ENCODE assay signal across 8 cellular contexts in the genomic region with DNA sequence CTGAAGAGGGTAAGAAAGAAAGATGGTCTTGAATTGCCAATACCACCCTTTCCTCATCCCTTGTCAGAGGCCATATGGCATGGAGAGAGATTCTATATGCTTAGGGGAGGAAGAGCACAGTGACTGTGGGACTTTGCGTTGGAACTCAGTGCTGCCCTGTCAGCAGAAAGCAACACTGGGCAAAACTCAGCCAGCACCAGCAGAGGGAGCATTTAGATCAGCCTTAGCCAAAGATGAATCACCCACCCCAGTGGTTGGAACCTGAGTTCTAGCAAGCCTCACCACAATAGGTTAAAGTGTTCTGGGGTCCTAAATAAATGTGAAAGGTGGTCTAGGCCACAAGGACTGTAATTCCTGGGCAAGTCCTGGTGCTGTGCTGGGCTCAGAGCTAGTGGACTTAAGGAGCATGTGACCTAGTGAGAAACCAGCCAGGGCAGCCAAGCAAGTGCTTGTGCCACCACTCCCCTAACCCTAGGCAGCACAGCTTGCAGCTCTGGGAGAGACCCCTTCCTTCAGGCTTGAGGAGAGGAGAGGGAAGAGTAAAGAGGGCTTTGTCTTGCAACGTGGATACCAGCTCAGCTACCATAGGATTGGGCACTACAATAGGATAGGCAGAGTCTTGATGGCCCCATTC. TPM values are rescaled to one million over a fixed set of nuclear protein-coding genes. Genes with fewer than 3 reads are reported as not detected.
A peak's percentile ranks its signal among the peaks of the same experiment; 100 is the strongest.
DNase-seq lines count a peak whose midpoint lies in the region; ATAC-seq and TF ChIP-seq lines count a peak whose summit lies in the region.

No MANE protein-coding gene starts in this region.

- no CpG with 5 or more reads among the region's 2 CpGs for WGBS in trophoblast cell (ENCODE audit: extremely low coverage, insufficient coverage, insufficient read length)

- H3K4me3 ChIP-seq in epithelial cell of proximal tubule (ENCODE audit: low read depth, low read length) = no peak overlapping the region
- no peak overlapping the region for H3K4me3 ChIP-seq in trophoblast cell (ENCODE audit: low read depth, low read length)

- H3K4me2 ChIP-seq in trophoblast cell (ENCODE audit: low read length) = no peak overlapping the region

- no peak overlapping the region for H3K14ac ChIP-seq in trophoblast cell (ENCODE audit: low read length)

- H2BK5ac ChIP-seq in trophoblast cell (ENCODE audit: low read depth, low read length, poor library complexity) = no peak overlapping the region

- ATAC-seq in GM19455 (IDR thresholded peaks at IDR 0.05; ENCODE audit: unreplicated experiment) = peak; percentile 83

- no peak overlapping the region for H3K18ac ChIP-seq in trophoblast cell (ENCODE audit: low read length)

- H3K9me3 ChIP-seq in trophoblast cell (ENCODE audit: insufficient read depth, low read depth, low read length) = no peaks in the 10 kb centered on the region

- H2BK120ac ChIP-seq in trophoblast cell (ENCODE audit: insufficient read depth, low read length, poor library complexity) = no peak overlapping the region

- H3K36me3 ChIP-seq in trophoblast cell (ENCODE audit: control insufficient read depth in 1 of 2, insufficient read depth in 2 of 2, low read length in 2 of 2) = no peaks in the 10 kb centered on the region

- peak; percentile 78 for DNase-seq in ELF-1 (ENCODE audit: low read depth, low spot score)
- DNase-seq in HK-2 (ENCODE audit: unreplicated experiment) = peak; percentile 38
- DNase-seq in SW480 (ENCODE audit: low spot score) = peak; percentile 54
- no peak for DNase-seq in epithelial cell of proximal tubule (ENCODE audit: low read depth)
- DNase-seq in trophoblast cell = peak; percentile 33 to 68
- DNase-seq in middle frontal gyrus (ENCODE audit: extremely low spot score, low spot score) = no peak
- no peak for DNase-seq in NCI-H1092 (lab: John Stamatoyannopoulos, UW)

- H3K79me1 ChIP-seq in trophoblast cell (ENCODE audit: low read length) = peaks cover 5% of the 10 kb centered on the region

- H3K27ac ChIP-seq in trophoblast cell (ENCODE audit: low read depth, low read length) = no peak overlapping the region

- H3K23ac ChIP-seq in trophoblast cell (ENCODE audit: low read length) = no peak overlapping the region

- no peaks in the 10 kb centered on the region for H3K27me3 ChIP-seq in trophoblast cell (ENCODE audit: insufficient read depth, low read length)

- H3K9ac ChIP-seq in trophoblast cell (ENCODE audit: low read length) = no peak overlapping the region

- H3K79me2 ChIP-seq in trophoblast cell (ENCODE audit: control insufficient read depth, insufficient read depth, low read length, poor library complexity) = no peaks in the 10 kb centered on the region

- no peak overlapping the region for H2AK5ac ChIP-seq in trophoblast cell (ENCODE audit: low read length)

- no peak overlapping the region for H4K8ac ChIP-seq in trophoblast cell (ENCODE audit: low read depth, low read length)

- H2AFZ ChIP-seq in trophoblast cell (ENCODE audit: insufficient read depth, low read length, poor library complexity) = no peak overlapping the region

- peaks cover 0 to 4% of the 10 kb centered on the region in 2 experiments for H3K4me1 ChIP-seq in trophoblast cell (ENCODE audit: control insufficient read depth in 1 of 2, insufficient read depth in 2 of 2, low read length in 2 of 2)

- no peak overlapping the region for H4K12ac ChIP-seq in trophoblast cell (ENCODE audit: low read depth, low read length)

- TF ChIP-seq CTCF in epithelial cell of proximal tubule (conservative IDR thresholded peaks at IDR 0.05; ENCODE audit: low read depth, low read length) = peak; percentile 87

- peak overlapping the region; percentile 0 for H4K91ac ChIP-seq in trophoblast cell (ENCODE audit: low read depth, low read length)

- no peak overlapping the region for H3K4ac ChIP-seq in trophoblast cell (ENCODE audit: low read depth, low read length)

- no peak overlapping the region for H2BK12ac ChIP-seq in trophoblast cell (ENCODE audit: low read length)

RNA-seq across cellular contexts. Expression of gene BCAT1, which starts 11.4 kb away (rescaled TPM):
- total RNA-seq in epithelial cell of proximal tubule = 14.6 and 67.7 TPM in 2 replicates
- 80.8 and 83.0 TPM in 2 replicates for polyA plus RNA-seq in trophoblast cell (2013)

Comparison
In these comparisons a context has a peak if more than half of its experiments do, and no peak if none do; other contexts are left out.
1. DNase-seq: peak in ELF-1 (single experiment), HK-2 (single experiment), SW480 (single experiment) and trophoblast cell (2 of 2); none in epithelial cell of proximal tubule (single experiment), middle frontal gyrus (single experiment) and NCI-H1092 (single experiment).